In the genomic region with DNA sequence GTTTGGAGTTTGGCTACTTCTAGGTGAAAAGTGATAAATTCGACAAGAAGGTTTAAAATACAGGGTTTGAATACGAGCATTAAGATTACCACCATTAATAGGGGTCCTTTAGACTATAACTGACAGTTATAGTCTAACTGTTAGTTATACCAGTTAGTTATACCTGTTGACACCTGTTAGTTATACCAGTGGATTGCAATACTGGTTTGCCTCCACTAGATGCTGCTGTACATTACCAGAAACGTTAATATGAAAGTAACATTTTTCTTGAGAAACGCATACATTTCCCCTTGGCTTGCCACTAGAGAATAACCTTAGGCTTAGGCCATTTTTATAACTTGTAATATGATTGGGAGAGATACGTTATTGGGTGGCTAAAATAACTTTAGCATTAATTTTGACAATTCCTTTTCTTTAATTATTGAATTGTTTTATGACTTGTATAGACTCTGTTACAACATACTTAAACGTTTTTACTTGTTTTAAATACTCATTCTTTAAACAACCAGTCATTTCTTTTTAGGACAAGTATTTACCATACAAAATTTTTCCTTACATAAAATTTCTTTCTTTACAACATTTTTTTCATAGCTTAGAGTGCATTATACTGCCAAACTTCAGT, we compare ENCODE assay signal across 8 cellular contexts.
DNase-seq lines count a peak whose midpoint lies in the region; ATAC-seq and TF ChIP-seq lines count a peak whose summit lies in the region.

No MANE protein-coding gene starts in this region.

- no peaks in the 10 kb centered on the region for H3K4me1 ChIP-seq in OCI-LY7 (ENCODE audit: insufficient read depth, low read length, poor library complexity, severe bottlenecking)
- H3K4me1 ChIP-seq in effector memory CD4-positive, alpha-beta T cell (ENCODE audit: control insufficient read depth, insufficient read depth, low read length, poor library complexity, severe bottlenecking), result no peaks in the 10 kb centered on the region

- intact Hi-C loops in OCI-LY7 (cut with micrococcal nuclease; ENCODE audit: unreplicated experiment), result loop anchor here (10.0 kb wide), 1 partner anchor 912 kb away; a partner anchor contains a TSS
- intact Hi-C loops in activated CD4-positive, alpha-beta memory T cell treated with anti-CD3 and anti-CD28 coated beads for 36 hours (cut with micrococcal nuclease), result no loop called here

- no peaks in the 10 kb centered on the region for H3K36me3 ChIP-seq in OCI-LY7 (ENCODE audit: insufficient read depth, low read length)
- H3K36me3 ChIP-seq in effector memory CD4-positive, alpha-beta T cell (ENCODE audit: control insufficient read depth, insufficient read depth, low read length), result no peaks in the 10 kb centered on the region

- DNase-seq in AG08395 (ENCODE audit: low spot score) (peak; percentile 2), OCI-LY7 (ENCODE audit: low spot score) (peak; percentile 26), fibroblast of villous mesenchyme (ENCODE audit: low read depth) (peak; percentile 2), DMS79 (lab: John Stamatoyannopoulos, UW) (no peak)
- DNase-seq in activated CD4-positive, alpha-beta memory T cell treated with anti-CD3 and anti-CD28 coated beads for 36 hours, result no peak
- no peak for DNase-seq in effector memory CD4-positive, alpha-beta T cell

- no TSS peak for BruUV-seq in OCI-LY7 (replicated peaks; lab: Mats Ljungman, UMichigan)

- H3K9me3 Mint-ChIP-seq in activated CD4-positive, alpha-beta memory T cell treated with anti-CD3 and anti-CD28 coated beads for 36 hours, result peaks cover 32% of the 10 kb centered on the region

- no peak overlapping the region for H3K4me2 ChIP-seq in OCI-LY7 (ENCODE audit: low read length)

- H3K79me2 ChIP-seq in OCI-LY7 (ENCODE audit: insufficient read depth, low read depth, low read length), result no peaks in the 10 kb centered on the region

- no peaks in the 10 kb centered on the region for H3K36me3 Mint-ChIP-seq in activated CD4-positive, alpha-beta memory T cell treated with anti-CD3 and anti-CD28 coated beads for 36 hours

- POLR2A ChIA-PET in OCI-LY7 (lab: Charles Lee), result no interaction called here
- POLR2A ChIA-PET in activated CD4-positive, alpha-beta memory T cell treated with anti-CD3 and anti-CD28 coated beads for 36 hours (lab: Charles Lee), result no interaction called here

- no peaks in the 10 kb centered on the region for H3K27me3 Mint-ChIP-seq in activated CD4-positive, alpha-beta memory T cell treated with anti-CD3 and anti-CD28 coated beads for 36 hours

- no peaks in the 10 kb centered on the region for H3K9me2 ChIP-seq in OCI-LY7 (ENCODE audit: insufficient read depth, low read length)

- CTCF ChIA-PET in OCI-LY7 (lab: Charles Lee; ENCODE audit: unreplicated experiment), result no interaction called here
- CTCF ChIA-PET in activated CD4-positive, alpha-beta memory T cell treated with anti-CD3 and anti-CD28 coated beads for 36 hours (lab: Charles Lee), result no interaction called here

- peak; percentile 89 for ATAC-seq in GM18519 (IDR thresholded peaks at IDR 0.05; ENCODE audit: low FRiP score, unreplicated experiment)
- ATAC-seq in HG03039 (IDR thresholded peaks at IDR 0.05; ENCODE audit: unreplicated experiment), result peak; percentile 63

- no peaks in the 10 kb centered on the region for H3K9me3 ChIP-seq in OCI-LY7 (ENCODE audit: low read length)
- H3K9me3 ChIP-seq in effector memory CD4-positive, alpha-beta T cell (ENCODE audit: control insufficient read depth, low read length), result peaks cover 8% of the 10 kb centered on the region

- H4K20me1 ChIP-seq in OCI-LY7 (ENCODE audit: insufficient read depth, low read length), result no peaks in the 10 kb centered on the region

- no peak overlapping the region for H3K4me3 Mint-ChIP-seq in activated CD4-positive, alpha-beta memory T cell treated with anti-CD3 and anti-CD28 coated beads for 36 hours

- no peaks in the 10 kb centered on the region for H3K4me1 Mint-ChIP-seq in activated CD4-positive, alpha-beta memory T cell treated with anti-CD3 and anti-CD28 coated beads for 36 hours (ENCODE audit: low read depth)

- H3K4me3 ChIP-seq in OCI-LY7 (ENCODE audit: low read depth, low read length, poor library complexity, severe bottlenecking) (no peak overlapping the region), fibroblast of villous mesenchyme (ENCODE audit: low read depth, low read length) (no peak overlapping the region)
- H3K4me3 ChIP-seq in effector memory CD4-positive, alpha-beta T cell (ENCODE audit: insufficient read depth, low read depth, low read length, poor library complexity, severe bottlenecking), result no peak overlapping the region

- H3K27ac Mint-ChIP-seq in activated CD4-positive, alpha-beta memory T cell treated with anti-CD3 and anti-CD28 coated beads for 36 hours, result no peak overlapping the region

- no peak overlapping the region for H2AFZ ChIP-seq in OCI-LY7 (ENCODE audit: low read length)

- peak; percentile 87 for TF ChIP-seq CTCF in OCI-LY7 (conservative IDR thresholded peaks at IDR 0.05; ENCODE audit: low read length)
- TF ChIP-seq CTCF in fibroblast of villous mesenchyme (IDR thresholded peaks at IDR 0.05; ENCODE audit: insufficient read depth, low read depth, low read length), result peak; percentile 61

- H3K27me3 ChIP-seq in effector memory CD4-positive, alpha-beta T cell (replicated peaks; ENCODE audit: control insufficient read depth, insufficient read depth, low read length, poor library complexity, severe bottlenecking), result no peaks in the 10 kb centered on the region

- no peak overlapping the region for H3K27ac ChIP-seq in OCI-LY7 (ENCODE audit: low read depth, low read length, poor library complexity, severe bottlenecking)
- no peak overlapping the region for H3K27ac ChIP-seq in effector memory CD4-positive, alpha-beta T cell (ENCODE audit: insufficient read depth, low read length, poor library complexity, severe bottlenecking)

Comparison
In these comparisons a context has a peak if more than half of its experiments do, and no peak if none do; other contexts are left out.
1. DNase-seq: peak in AG08395 (single experiment), OCI-LY7 (single experiment) and fibroblast of villous mesenchyme (single experiment); none in activated CD4-positive, alpha-beta memory T cell treated with anti-CD3 and anti-CD28 coated beads for 36 hours (single experiment), DMS79 (single experiment) and effector memory CD4-positive, alpha-beta T cell (0 of 3).